ENCODE assay signal across 1 cellular context in the genomic region with DNA sequence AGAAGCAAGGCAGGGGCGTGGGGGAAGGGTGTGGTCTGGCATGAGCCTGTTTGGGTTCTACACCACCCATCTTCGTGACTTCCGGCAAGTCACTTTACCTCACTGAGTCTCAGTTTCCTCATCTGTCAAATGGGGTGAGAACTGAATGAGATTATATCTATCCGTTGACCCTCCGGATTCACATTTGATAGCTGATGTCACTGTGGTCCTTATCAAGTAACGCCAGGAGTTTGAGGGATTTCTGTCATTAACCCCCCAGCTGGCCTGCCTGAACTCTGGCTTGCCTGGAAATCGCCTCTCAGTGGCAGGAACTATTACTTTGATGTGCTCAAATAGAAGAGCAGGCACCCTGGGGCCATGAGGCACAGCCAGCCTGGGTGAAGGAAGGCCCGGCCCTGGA.
TF ChIP-seq lines count a peak whose summit lies in the region.

No MANE protein-coding gene starts in this region.

TF ChIP-seq in HepG2, 621 proteins besides CTCF, POLR2A, EP300 and RAD21 (continued from another document):
- TF ChIP-seq, protein P1, sequence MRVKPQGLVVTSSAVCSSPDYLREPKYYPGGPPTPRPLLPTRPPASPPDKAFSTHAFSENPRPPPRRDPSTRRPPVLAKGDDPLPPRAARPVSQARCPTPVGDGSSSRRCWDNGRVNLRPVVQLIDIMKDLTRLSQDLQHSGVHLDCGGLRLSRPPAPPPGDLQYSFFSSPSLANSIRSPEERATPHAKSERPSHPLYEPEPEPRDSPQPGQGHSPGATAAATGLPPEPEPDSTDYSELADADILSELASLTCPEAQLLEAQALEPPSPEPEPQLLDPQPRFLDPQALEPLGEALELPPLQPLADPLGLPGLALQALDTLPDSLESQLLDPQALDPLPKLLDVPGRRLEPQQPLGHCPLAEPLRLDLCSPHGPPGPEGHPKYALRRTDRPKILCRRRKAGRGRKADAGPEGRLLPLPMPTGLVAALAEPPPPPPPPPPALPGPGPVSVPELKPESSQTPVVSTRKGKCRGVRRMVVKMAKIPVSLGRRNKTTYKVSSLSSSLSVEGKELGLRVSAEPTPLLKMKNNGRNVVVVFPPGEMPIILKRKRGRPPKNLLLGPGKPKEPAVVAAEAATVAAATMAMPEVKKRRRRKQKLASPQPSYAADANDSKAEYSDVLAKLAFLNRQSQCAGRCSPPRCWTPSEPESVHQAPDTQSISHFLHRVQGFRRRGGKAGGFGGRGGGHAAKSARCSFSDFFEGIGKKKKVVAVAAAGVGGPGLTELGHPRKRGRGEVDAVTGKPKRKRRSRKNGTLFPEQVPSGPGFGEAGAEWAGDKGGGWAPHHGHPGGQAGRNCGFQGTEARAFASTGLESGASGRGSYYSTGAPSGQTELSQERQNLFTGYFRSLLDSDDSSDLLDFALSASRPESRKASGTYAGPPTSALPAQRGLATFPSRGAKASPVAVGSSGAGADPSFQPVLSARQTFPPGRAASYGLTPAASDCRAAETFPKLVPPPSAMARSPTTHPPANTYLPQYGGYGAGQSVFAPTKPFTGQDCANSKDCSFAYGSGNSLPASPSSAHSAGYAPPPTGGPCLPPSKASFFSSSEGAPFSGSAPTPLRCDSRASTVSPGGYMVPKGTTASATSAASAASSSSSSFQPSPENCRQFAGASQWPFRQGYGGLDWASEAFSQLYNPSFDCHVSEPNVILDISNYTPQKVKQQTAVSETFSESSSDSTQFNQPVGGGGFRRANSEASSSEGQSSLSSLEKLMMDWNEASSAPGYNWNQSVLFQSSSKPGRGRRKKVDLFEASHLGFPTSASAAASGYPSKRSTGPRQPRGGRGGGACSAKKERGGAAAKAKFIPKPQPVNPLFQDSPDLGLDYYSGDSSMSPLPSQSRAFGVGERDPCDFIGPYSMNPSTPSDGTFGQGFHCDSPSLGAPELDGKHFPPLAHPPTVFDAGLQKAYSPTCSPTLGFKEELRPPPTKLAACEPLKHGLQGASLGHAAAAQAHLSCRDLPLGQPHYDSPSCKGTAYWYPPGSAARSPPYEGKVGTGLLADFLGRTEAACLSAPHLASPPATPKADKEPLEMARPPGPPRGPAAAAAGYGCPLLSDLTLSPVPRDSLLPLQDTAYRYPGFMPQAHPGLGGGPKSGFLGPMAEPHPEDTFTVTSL (CRISPR knock-in tag; IDR thresholded peaks at IDR 0.05; ENCODE audit: borderline replicate concordance), result no peak
- TF ChIP-seq, protein P2, sequence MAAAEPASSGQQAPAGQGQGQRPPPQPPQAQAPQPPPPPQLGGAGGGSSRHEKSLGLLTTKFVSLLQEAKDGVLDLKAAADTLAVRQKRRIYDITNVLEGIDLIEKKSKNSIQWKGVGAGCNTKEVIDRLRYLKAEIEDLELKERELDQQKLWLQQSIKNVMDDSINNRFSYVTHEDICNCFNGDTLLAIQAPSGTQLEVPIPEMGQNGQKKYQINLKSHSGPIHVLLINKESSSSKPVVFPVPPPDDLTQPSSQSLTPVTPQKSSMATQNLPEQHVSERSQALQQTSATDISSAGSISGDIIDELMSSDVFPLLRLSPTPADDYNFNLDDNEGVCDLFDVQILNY (CRISPR knock-in tag; conservative IDR thresholded peaks at IDR 0.05), result no peak
- TF ChIP-seq, protein P3, sequence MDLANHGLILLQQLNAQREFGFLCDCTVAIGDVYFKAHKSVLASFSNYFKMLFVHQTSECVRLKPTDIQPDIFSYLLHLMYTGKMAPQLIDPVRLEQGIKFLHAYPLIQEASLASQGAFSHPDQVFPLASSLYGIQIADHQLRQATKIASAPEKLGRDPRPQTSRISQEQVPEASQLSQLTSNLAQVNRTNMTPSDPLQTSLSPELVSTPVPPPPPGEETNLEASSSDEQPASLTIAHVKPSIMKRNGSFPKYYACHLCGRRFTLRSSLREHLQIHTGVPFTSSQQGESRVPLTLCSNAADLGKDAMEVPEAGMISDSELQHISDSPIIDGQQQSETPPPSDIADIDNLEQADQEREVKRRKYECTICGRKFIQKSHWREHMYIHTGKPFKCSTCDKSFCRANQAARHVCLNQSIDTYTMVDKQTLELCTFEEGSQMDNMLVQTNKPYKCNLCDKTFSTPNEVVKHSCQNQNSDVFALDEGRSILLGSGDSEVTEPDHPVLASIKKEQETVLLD (CRISPR knock-in tag; IDR thresholded peaks at IDR 0.05; ENCODE audit: low read depth), result no peak
- no peak for TF ChIP-seq ZNF790 (CRISPR knock-in tag; IDR thresholded peaks at IDR 0.05; ENCODE audit: borderline replicate concordance)
- TF ChIP-seq ZNF629 (CRISPR knock-in tag; conservative IDR thresholded peaks at IDR 0.05), result peak; percentile 30; the same call in 1 of the 2 replicates
